ENCODE assay signal across 21 cellular contexts in genomic region chr7:69699949-69700715, GRCh38.
"Had no signal": no experiment of that assay in that cellular context is flagged by ENCODE, and none has a peak within 500 bp of the region (broad histone marks: within the 10 kb centered on the region; RNA-seq: fewer than 3 reads in every experiment).

No MANE protein-coding gene starts in this region.

- H3K27me3 ChIP-seq: esophagus muscularis mucosa, gastrocnemius medialis, heart left ventricle, neutrophil, ovary, upper lobe of left lung had no signal

- H3K27ac ChIP-seq: coronary artery, esophagus muscularis mucosa, gastrocnemius medialis, heart left ventricle, neutrophil, ovary, prostate gland, upper lobe of left lung, WERI-Rb-1 had no signal

- H3K4me3 ChIP-seq: coronary artery, esophagus muscularis mucosa, gastrocnemius medialis, heart left ventricle, ovary, prostate gland, upper lobe of left lung had no signal

- H3K9me3 ChIP-seq: esophagus muscularis mucosa, gastrocnemius medialis, heart left ventricle, neutrophil, ovary, prostate gland, upper lobe of left lung had no signal

- DNase-seq: activated CD4-positive, alpha-beta T cell treated with anti-CD3 and anti-CD28 coated beads, Interleukin-2, amount 10 ng/mL, durations not matched to agents 7 days and 5 days; activated CD4-positive, CD25-positive, alpha-beta regulatory T cell treated with anti-CD3 and anti-CD28 coated beads, Interleukin-2, amount 50 U/mL, for 72 hours; activated CD8-positive, alpha-beta T cell treated with anti-CD3 and anti-CD28 coated beads, Interleukin-2, amount 10 ng/mL, durations not matched to agents 7 days and 5 days; activated gamma-delta T cell; activated naive CD4-positive, alpha-beta T cell treated with anti-CD3 and anti-CD28 coated beads, Interleukin-2, amount 50 U/mL, for 16 hours; activated naive CD8-positive, alpha-beta T cell treated with anti-CD3 and anti-CD28 coated beads, Interleukin-2, amount 50 U/mL, for 24 hours; cerebellar nuclear complex; gastrocnemius medialis; heart left ventricle; left cardiac atrium; ovary; stimulated activated CD4-positive, alpha-beta T cell treated with anti-CD3 and anti-CD28 coated beads, Interleukin-4, amount 100 ng/mL, for 24 hours; stimulated activated naive CD4-positive, alpha-beta T cell treated with Interleukin-2 at 50 U/mL for 16 hours; upper lobe of left lung; WERI-Rb-1 had no signal

- FAIRE-seq: islet of Langerhans, TTC549 had no signal

- H3K36me3 ChIP-seq: esophagus muscularis mucosa, gastrocnemius medialis, heart left ventricle, neutrophil, ovary, prostate gland, upper lobe of left lung, WERI-Rb-1 had no signal
